Comparison of ENCODE assay signal across 22 cellular contexts in the genomic region with DNA sequence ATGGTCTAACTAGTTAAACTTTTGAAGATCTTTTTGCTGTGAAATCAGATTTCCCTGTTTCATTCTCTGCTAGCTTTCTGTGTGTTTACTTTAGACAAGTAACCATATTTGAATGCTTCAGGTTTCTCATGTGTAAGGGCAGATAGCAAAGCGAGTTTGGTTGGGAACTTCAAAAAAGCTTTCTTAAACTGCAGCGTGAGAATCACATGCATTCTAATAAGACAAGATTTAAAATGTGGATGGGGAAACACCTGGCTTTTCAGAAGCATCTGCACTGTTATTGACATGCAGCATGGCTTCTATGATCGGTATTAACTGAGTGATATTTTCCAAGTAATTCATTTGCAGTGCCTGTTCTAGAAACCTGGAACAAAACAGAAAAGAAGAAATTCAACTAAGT.
A peak's percentile ranks its signal among the peaks of the same experiment; 100 is the strongest.
DNase-seq lines count a peak whose midpoint lies in the region; ATAC-seq lines count a peak whose summit lies in the region.
"Had no signal": no experiment of that assay in that cellular context is flagged by ENCODE, and none has a peak within 500 bp of the region (broad histone marks: within the 10 kb centered on the region; RNA-seq: fewer than 3 reads in every experiment).

No MANE protein-coding gene starts in this region.

- no peaks in the 10 kb centered on the region for H3K79me1 ChIP-seq in mesendoderm (ENCODE audit: low read length)

- ATAC-seq in GM19438 (IDR thresholded peaks at IDR 0.05; ENCODE audit: low read depth, unreplicated experiment), result peak; percentile 50
- peak; percentile 37 for ATAC-seq in HG02571 (IDR thresholded peaks at IDR 0.05; ENCODE audit: unreplicated experiment)
- ATAC-seq in HG03432 (IDR thresholded peaks at IDR 0.05; ENCODE audit: unreplicated experiment), result peak; percentile 56
- ATAC-seq: left lung, upper lobe of right lung had no signal

- H3K4ac ChIP-seq in mesendoderm (ENCODE audit: low read depth, low read length), result no peak overlapping the region

- H3K9me3 Mint-ChIP-seq in activated CD4-positive, alpha-beta memory T cell treated with anti-CD3 and anti-CD28 coated beads, Interleukin-2, amount 10 ng/mL, durations not matched to agents 7 days and 5 days, result peaks cover 2% of the 10 kb centered on the region
- H3K9me3 Mint-ChIP-seq: activated T-helper 2 cell treated with anti-CD3 and anti-CD28 coated beads, Interferon-gamma antibody, Interleukin-2, Interleukin-4, amounts not matched to agents 10 μg/mL and 5 μg/mL and 100 μg/mL, durations not matched to agents 14 hours and 24 hours and 36 hours had no signal

- H3K9ac ChIP-seq in BLaER1 (peak overlapping the region; percentile 54; the same call in 1 of the 2 replicates), mesendoderm (ENCODE audit: low read length) (no peak overlapping the region)

- H3K4me1 Mint-ChIP-seq in activated CD4-positive, alpha-beta memory T cell treated with anti-CD3 and anti-CD28 coated beads, Interleukin-2, amount 10 ng/mL, durations not matched to agents 7 days and 5 days, result no peaks in the 10 kb centered on the region
- H3K4me1 Mint-ChIP-seq: neural crest cell had no signal

- H3K27ac ChIP-seq in BLaER1, result peak overlapping the region; percentile 71
- no peak overlapping the region for H3K27ac ChIP-seq in mesendoderm (ENCODE audit: low read depth, low read length)
- H3K27ac ChIP-seq: 22Rv1, brain microvascular endothelial cell, coronary artery, left lung, RWPE1, upper lobe of right lung had no signal

- H2BK120ac ChIP-seq in mesendoderm (ENCODE audit: low read depth, low read length), result no peak overlapping the region

- no peak overlapping the region for H3K56ac ChIP-seq in mesendoderm (ENCODE audit: low read length)

- WGBS in mesendoderm (ENCODE audit: extremely low coverage, insufficient coverage, low lambda C conversion rate), result no CpG with 5 or more reads among the region's 3 CpGs

- H3K4me3 Mint-ChIP-seq in activated CD4-positive, alpha-beta memory T cell treated with anti-CD3 and anti-CD28 coated beads, Interleukin-2, amount 10 ng/mL, durations not matched to agents 7 days and 5 days, result no peak overlapping the region
- H3K4me3 Mint-ChIP-seq: neural crest cell had no signal

- H3K27me3 Mint-ChIP-seq in activated CD4-positive, alpha-beta memory T cell treated with anti-CD3 and anti-CD28 coated beads, Interleukin-2, amount 10 ng/mL, durations not matched to agents 7 days and 5 days, result no peaks in the 10 kb centered on the region

- peak overlapping the region; percentile 42 for H3K4me3 ChIP-seq in BLaER1
- H3K4me3 ChIP-seq in mesendoderm (ENCODE audit: low read length), result no peak overlapping the region
- H3K4me3 ChIP-seq: coronary artery, heart left ventricle, left lung, upper lobe of right lung had no signal

- H4K5ac ChIP-seq in mesendoderm (ENCODE audit: low read length), result no peak overlapping the region

- no peak overlapping the region for H4K8ac ChIP-seq in mesendoderm (ENCODE audit: low read depth, low read length)

- H3K18ac ChIP-seq in mesendoderm (ENCODE audit: low read length), result no peak overlapping the region

- no peak overlapping the region for H2BK5ac ChIP-seq in mesendoderm (ENCODE audit: low read length)

- no peak for DNase-seq in mesendoderm
- no peak for DNase-seq in NCI-H1092 (lab: John Stamatoyannopoulos, UW)
- no peak for DNase-seq in NAMALWA (ENCODE audit: low spot score)
- no peak for DNase-seq in activated CD4-positive, alpha-beta memory T cell treated with anti-CD3 and anti-CD28 coated beads, Interleukin-2, amount 10 ng/mL, durations not matched to agents 7 days and 5 days
- DNase-seq: activated CD4-positive, alpha-beta T cell treated with anti-CD3 and anti-CD28 coated beads for 1 hour; BE2C; brain microvascular endothelial cell; heart left ventricle; Kasumi-1; left lung; NCI-H1105; NCI-H510A; upper lobe of right lung had no signal

- H3K36me3 Mint-ChIP-seq in activated CD4-positive, alpha-beta memory T cell treated with anti-CD3 and anti-CD28 coated beads, Interleukin-2, amount 10 ng/mL, durations not matched to agents 7 days and 5 days (ENCODE audit: low read depth), result no peaks in the 10 kb centered on the region

- H3K27me3 ChIP-seq in BLaER1 (no peaks in the 10 kb centered on the region), mesendoderm (ENCODE audit: insufficient read depth, low read length, poor library complexity) (no peaks in the 10 kb centered on the region)
- H3K27me3 ChIP-seq: BE2C, brain microvascular endothelial cell, heart left ventricle, left lung, upper lobe of right lung had no signal

- H3K27ac Mint-ChIP-seq in activated CD4-positive, alpha-beta memory T cell treated with anti-CD3 and anti-CD28 coated beads, Interleukin-2, amount 10 ng/mL, durations not matched to agents 7 days and 5 days, result no peak overlapping the region
- H3K27ac Mint-ChIP-seq: activated T-helper 2 cell treated with anti-CD3 and anti-CD28 coated beads, Interferon-gamma antibody, Interleukin-2, Interleukin-4, amounts not matched to agents 10 μg/mL and 5 μg/mL and 100 μg/mL, durations not matched to agents 14 hours and 24 hours and 36 hours had no signal

- H2BK15ac ChIP-seq in mesendoderm (replicated peaks; ENCODE audit: low read depth), result no peak overlapping the region

- no peaks in the 10 kb centered on the region for H4K20me1 ChIP-seq in BLaER1

- peaks cover 16% of the 10 kb centered on the region for H3K9me3 ChIP-seq in BLaER1
- H3K9me3 ChIP-seq: BE2C, heart left ventricle, upper lobe of right lung had no signal

- H3K79me2 ChIP-seq in mesendoderm (ENCODE audit: control insufficient read depth, insufficient read depth, low read length), result no peaks in the 10 kb centered on the region

- H3K4me2 ChIP-seq in BLaER1 (peak overlapping the region; percentile 68), mesendoderm (ENCODE audit: low read length) (no peak overlapping the region)

- H3K23ac ChIP-seq in mesendoderm (ENCODE audit: low read length), result no peak overlapping the region

- H3K36me3 ChIP-seq in BLaER1, result peaks cover 4% of the 10 kb centered on the region; the same call in 1 of the 2 replicates
- H3K36me3 ChIP-seq in mesendoderm (ENCODE audit: control insufficient read depth, insufficient read depth, low read length), result no peaks in the 10 kb centered on the region
- H3K36me3 ChIP-seq: BE2C, brain microvascular endothelial cell, heart left ventricle, left lung, upper lobe of right lung had no signal

- H3K4me1 ChIP-seq in BLaER1, result peaks cover 80% of the 10 kb centered on the region
- no peaks in the 10 kb centered on the region for H3K4me1 ChIP-seq in mesendoderm (ENCODE audit: control insufficient read depth, low read depth, low read length)
- H3K4me1 ChIP-seq: BE2C, left lung, upper lobe of right lung had no signal

- no peak overlapping the region for H2AK5ac ChIP-seq in mesendoderm (ENCODE audit: low read length)

- POLR2A ChIA-PET in activated CD4-positive, alpha-beta memory T cell treated with anti-CD3 and anti-CD28 coated beads, Interleukin-2, amount 10 ng/mL, durations not matched to agents 7 days and 5 days (lab: Charles Lee), result no interaction called here

- CTCF ChIA-PET in activated CD4-positive, alpha-beta memory T cell treated with anti-CD3 and anti-CD28 coated beads, Interleukin-2, amount 10 ng/mL, durations not matched to agents 7 days and 5 days (lab: Charles Lee), result no interaction called here
